ENCODE assay signal across 8 cellular contexts in genomic region chr11:59550842-59551650, GRCh38. TPM values are rescaled to one million over a fixed set of nuclear protein-coding genes. Genes with fewer than 3 reads are reported as not detected.
DNase-seq lines count a peak whose midpoint lies in the region; ATAC-seq, FAIRE-seq and TF ChIP-seq lines count a peak whose summit lies in the region.

No MANE protein-coding gene starts in this region.

- TF ChIP-seq EP300 in sigmoid colon (IDR thresholded peaks at IDR 0.05), result no peak

- H2AFZ ChIP-seq in astrocyte (ENCODE audit: low read depth, low read length), result peak overlapping the region; percentile 8

- no peaks in the 10 kb centered on the region for H3K36me3 Mint-ChIP-seq in T-helper 2 cell treated with Interferon-gamma antibody and Interleukin-4, amounts not matched to agents 5 μg/mL and 100 μg/mL, for 36 hours (ENCODE audit: low read depth)
- no peaks in the 10 kb centered on the region for H3K36me3 Mint-ChIP-seq in astrocyte (ENCODE audit: low read depth, unreplicated experiment)

- H3K4me1 Mint-ChIP-seq in T-helper 2 cell treated with Interferon-gamma antibody and Interleukin-4, amounts not matched to agents 5 μg/mL and 100 μg/mL, for 36 hours (ENCODE audit: low read depth), result peaks cover 29% of the 10 kb centered on the region
- H3K4me1 Mint-ChIP-seq in astrocyte (ENCODE audit: low read depth, unreplicated experiment), result no peaks in the 10 kb centered on the region

- WGBS in sigmoid colon, 2 donors, result 1 to 3% methylated on average over 34 of the region's 34 CpGs

- H3K79me2 ChIP-seq in astrocyte (ENCODE audit: insufficient read depth, low read length), result no peaks in the 10 kb centered on the region

- no peaks in the 10 kb centered on the region for H3K9me3 ChIP-seq in astrocyte (ENCODE audit: insufficient read depth, low read depth, low read length)
- no peaks in the 10 kb centered on the region for H3K9me3 ChIP-seq in sigmoid colon

- peak overlapping the region; percentile 80 for H3K4me3 Mint-ChIP-seq in T-helper 2 cell treated with Interferon-gamma antibody and Interleukin-4, amounts not matched to agents 5 μg/mL and 100 μg/mL, for 36 hours
- H3K4me3 Mint-ChIP-seq in astrocyte (ENCODE audit: unreplicated experiment), result peak overlapping the region; percentile 82

- H3K4me2 ChIP-seq in astrocyte (ENCODE audit: low read length), result peak overlapping the region; percentile 79

- H3K27ac ChIP-seq in astrocyte (ENCODE audit: low read depth, low read length), result peak overlapping the region; percentile 64
- peak overlapping the region; percentile 80 to 87 (median 82) for H3K27ac ChIP-seq in sigmoid colon

- intact Hi-C loops in sigmoid colon (cut with DNase I), result loop anchor here (2.0 to 10.0 kb wide), 7 partner anchors 14 to 1886 kb away; partner anchors contain the start of genes FAM111A, LPXN, OSBP and PATL1

- H3K36me3 ChIP-seq in astrocyte (ENCODE audit: insufficient read depth, low read length) (no peaks in the 10 kb centered on the region), sigmoid colon (no peaks in the 10 kb centered on the region)

- H3K9ac ChIP-seq in astrocyte (ENCODE audit: low read length), result peak overlapping the region; percentile 68

- H3K4me1 ChIP-seq in astrocyte (ENCODE audit: insufficient read depth, low read length) (peaks cover 9% of the 10 kb centered on the region), sigmoid colon (peaks cover 0 to 19% (median 9%) of the 10 kb centered on the region in 4 donors)

- TF ChIP-seq CTCF in astrocyte (IDR thresholded peaks at IDR 0.05; ENCODE audit: insufficient read depth, low read depth, low read length), result no peak
- TF ChIP-seq CTCF in sigmoid colon (IDR thresholded peaks at IDR 0.05), result no peak

- H4K20me1 ChIP-seq in astrocyte (ENCODE audit: insufficient read depth, low read length), result no peaks in the 10 kb centered on the region

- FAIRE-seq in astrocyte (lab: Jason Lieb, UNC), result no peak

- DNase-seq in GM04503 (ENCODE audit: low read depth) (peak; percentile 65), NCI-H1694 treated with DMSO at 0.1 percent for 48 hours (lab: John Stamatoyannopoulos, UW) (peak; percentile 86), astrocyte (ENCODE audit: low read depth) (peak; percentile 82), hippocampal formation (lab: John Stamatoyannopoulos, UW) (peak; percentile 65 to 82), sigmoid colon (peak; percentile 92), GM19238 (ENCODE audit: insufficient read length, low spot score) (no peak)
- peak; percentile 78 for DNase-seq in T-helper 2 cell treated with Interferon-gamma antibody and Interleukin-4, amounts not matched to agents 5 μg/mL and 100 μg/mL, for 36 hours (ENCODE audit: low spot score)

- no peaks in the 10 kb centered on the region for H3K27me3 ChIP-seq in astrocyte (ENCODE audit: insufficient read depth, low read length)
- no peaks in the 10 kb centered on the region for H3K27me3 ChIP-seq in sigmoid colon

- H3K9me3 Mint-ChIP-seq in T-helper 2 cell treated with Interferon-gamma antibody and Interleukin-4, amounts not matched to agents 5 μg/mL and 100 μg/mL, for 36 hours, result no peaks in the 10 kb centered on the region
- no peaks in the 10 kb centered on the region for H3K9me3 Mint-ChIP-seq in astrocyte (ENCODE audit: unreplicated experiment)

- peaks cover 30% of the 10 kb centered on the region for H3K27me3 Mint-ChIP-seq in T-helper 2 cell treated with Interferon-gamma antibody and Interleukin-4, amounts not matched to agents 5 μg/mL and 100 μg/mL, for 36 hours (ENCODE audit: low read depth)
- H3K27me3 Mint-ChIP-seq in astrocyte (ENCODE audit: low read depth, unreplicated experiment), result no peaks in the 10 kb centered on the region

- peak; percentile 31 for ATAC-seq in HG02840 (IDR thresholded peaks at IDR 0.05; ENCODE audit: low FRiP score, unreplicated experiment)

- peak overlapping the region; percentile 94 for H3K27ac Mint-ChIP-seq in T-helper 2 cell treated with Interferon-gamma antibody and Interleukin-4, amounts not matched to agents 5 μg/mL and 100 μg/mL, for 36 hours
- H3K27ac Mint-ChIP-seq in astrocyte (ENCODE audit: unreplicated experiment), result peak overlapping the region; percentile 92

- H3K4me3 ChIP-seq in astrocyte (ENCODE audit: insufficient read depth, low read depth, low read length), result peak overlapping the region; percentile 67
- H3K4me3 ChIP-seq in sigmoid colon, result peak overlapping the region; percentile 46 to 55 (median 52)

- no peak for TF ChIP-seq POLR2A in sigmoid colon (IDR thresholded peaks at IDR 0.05)

RNA-seq across cellular contexts. Expression of gene OR4D9, which starts 39.7 kb away (rescaled TPM):
- total RNA-seq in astrocyte, result not detected in 2 replicates
- total RNA-seq in sigmoid colon, result not detected
- polyA plus RNA-seq in sigmoid colon, result not detected

RNA-seq across cellular contexts. Expression of gene OR4D11, which starts 47.7 kb away (rescaled TPM):
- total RNA-seq in astrocyte (not detected in 2 replicates), sigmoid colon (not detected)
- polyA plus RNA-seq in sigmoid colon, result not detected
